14 cellular contexts compared by ENCODE assay signal in the genomic region with DNA sequence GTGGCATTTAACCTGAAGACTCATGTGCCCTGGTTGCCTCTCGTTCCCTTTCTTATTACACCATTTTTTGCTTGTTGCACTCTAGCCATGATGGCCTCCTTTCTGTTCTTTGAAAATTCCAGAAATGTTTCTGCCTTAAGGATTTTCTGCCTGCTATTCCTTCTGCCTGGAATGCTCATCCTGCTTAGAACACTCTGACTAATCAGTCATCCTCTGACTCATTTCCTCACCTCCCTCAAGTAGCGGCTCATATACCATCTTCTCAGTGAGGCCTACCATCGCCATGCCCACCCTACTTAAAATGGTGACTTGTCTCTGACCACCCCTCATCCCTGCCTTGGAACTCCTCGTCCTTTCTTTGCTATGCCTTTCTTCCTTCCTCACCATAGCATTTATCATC.
A peak's percentile ranks its signal among the peaks of the same experiment; 100 is the strongest.
DNase-seq lines count a peak whose midpoint lies in the region; ATAC-seq, FAIRE-seq and TF ChIP-seq lines count a peak whose summit lies in the region.
"Had no signal": no experiment of that assay in that cellular context is flagged by ENCODE, and none has a peak within 500 bp of the region (broad histone marks: within the 10 kb centered on the region; RNA-seq: fewer than 3 reads in every experiment).

No MANE protein-coding gene starts in this region.

- FAIRE-seq in urothelium cell line (lab: Jason Lieb, UNC) (no peak), pancreas (lab: Jason Lieb, UNC) (no peak)
- FAIRE-seq: A204.1, endometrium, K562, kidney, TTC549 had no signal

- TF ChIP-seq CTCF in MCF 10A (IDR thresholded peaks at IDR 0.05; ENCODE audit: unreplicated experiment) (no peak), breast epithelium (IDR thresholded peaks at IDR 0.05) (no peak), pancreas (IDR thresholded peaks at IDR 0.05) (no peak), CD14-positive monocyte (IDR thresholded peaks at IDR 0.05) (no peak)

- WGBS in pancreas, 2 donors, result 54 to 61% methylated on average over 4 of the region's 4 CpGs

- DNase-seq in MCF 10A (ENCODE audit: unreplicated experiment), result peak; percentile 75
- no peak for DNase-seq in breast epithelium (ENCODE audit: low spot score in 2 of 2)
- peak; percentile 82 for DNase-seq in amniotic epithelial cell (ENCODE audit: low read depth)
- DNase-seq in glomerular endothelial cell (ENCODE audit: extremely low read depth, low read depth, low spot score), result peak; percentile 54
- peak; percentile 42 for DNase-seq in urothelium cell line (ENCODE audit: low spot score)
- no peak for DNase-seq in left ventricle myocardium superior
- no peak for DNase-seq in pancreas
- no peak for DNase-seq in CD14-positive monocyte (ENCODE audit: low spot score)
- DNase-seq: aorta, kidney had no signal

- H3K4me3 Mint-ChIP-seq in MCF 10A (ENCODE audit: unreplicated experiment), result no peak overlapping the region
- H3K4me3 Mint-ChIP-seq in CD14-positive monocyte, result no peak overlapping the region

- H3K36me3 ChIP-seq in breast epithelium (no peaks in the 10 kb centered on the region), pancreas (no peaks in the 10 kb centered on the region)

- no peak for ATAC-seq in left ventricle myocardium superior
- no peak for ATAC-seq in pancreas
- ATAC-seq: K562 had no signal

- H3K27ac Mint-ChIP-seq in MCF 10A (ENCODE audit: low read depth, unreplicated experiment), result peak overlapping the region; percentile 6
- no peak overlapping the region for H3K27ac Mint-ChIP-seq in CD14-positive monocyte

- H3K36me3 Mint-ChIP-seq in MCF 10A (ENCODE audit: insufficient read depth, unreplicated experiment), result no peaks in the 10 kb centered on the region
- H3K36me3 Mint-ChIP-seq in CD14-positive monocyte, result no peaks in the 10 kb centered on the region

- H3K27ac ChIP-seq in breast epithelium, result no peak overlapping the region
- no peak overlapping the region for H3K27ac ChIP-seq in pancreas

- H3K27me3 ChIP-seq in breast epithelium, result no peaks in the 10 kb centered on the region
- H3K27me3 ChIP-seq in pancreas, result no peaks in the 10 kb centered on the region

- CTCF ChIA-PET in MCF 10A (lab: Yijun Ruan, JAX), result interaction anchor here (0.6 kb wide), 1 partner anchor 13 kb away, joined by 4 read pairs; no protein-coding TSS in a partner anchor

- H3K4me1 ChIP-seq in breast epithelium, result no peaks in the 10 kb centered on the region
- H3K4me1 ChIP-seq in pancreas, result no peaks in the 10 kb centered on the region

- POLR2A ChIA-PET in MCF 10A (lab: Yijun Ruan, JAX), result interaction anchor here (1.6 kb wide), 1 partner anchor 10 kb away, joined by 9 read pairs; no protein-coding TSS in a partner anchor

- no peak for TF ChIP-seq POLR2A in breast epithelium (IDR thresholded peaks at IDR 0.05)

- intact Hi-C loops in MCF 10A (cut with micrococcal nuclease), result no loop called here
- intact Hi-C loops in breast epithelium (cut with DNase I; ENCODE audit: low total_unique reads), result loop anchor here (5.0 kb wide), 1 partner anchor 820 kb away; no protein-coding TSS in a partner anchor
- intact Hi-C loops in left ventricle myocardium superior (cut with micrococcal nuclease), result no loop called here
- intact Hi-C loops in pancreas (cut with DNase I), result no loop called here
- intact Hi-C loops in CD14-positive monocyte (cut with micrococcal nuclease), result no loop called here

- H3K4me3 ChIP-seq in breast epithelium (no peak overlapping the region), pancreas (no peak overlapping the region)
- H3K4me3 ChIP-seq: K562 had no signal

- H3K4me1 Mint-ChIP-seq in MCF 10A (ENCODE audit: insufficient read depth, unreplicated experiment) (peaks cover 30% of the 10 kb centered on the region), CD14-positive monocyte (no peaks in the 10 kb centered on the region)

- H3K27me3 Mint-ChIP-seq in MCF 10A (ENCODE audit: insufficient read depth, unreplicated experiment) (no peaks in the 10 kb centered on the region), CD14-positive monocyte (ENCODE audit: low read depth in 3 of 3) (peaks cover 0 to 4% (median 0%) of the 10 kb centered on the region in 3 donors)

- no TSS peak for BruUV-seq in MCF 10A (replicated peaks; lab: Mats Ljungman, UMichigan)

- H3K9me3 Mint-ChIP-seq in MCF 10A (ENCODE audit: unreplicated experiment) (peaks cover 8% of the 10 kb centered on the region), CD14-positive monocyte (peaks cover 0 to 2% (median 0%) of the 10 kb centered on the region in 7 donors)

- H3K9me3 ChIP-seq in breast epithelium (no peaks in the 10 kb centered on the region), pancreas (no peaks in the 10 kb centered on the region)

Comparison
In these comparisons a context has a peak if more than half of its experiments do, and no peak if none do; other contexts are left out.
1. DNase-seq: peak in MCF 10A (single experiment), amniotic epithelial cell (single experiment), glomerular endothelial cell (single experiment) and urothelium cell line (single experiment); none in breast epithelium (0 of 2), left ventricle myocardium superior (single experiment), pancreas (0 of 6) and CD14-positive monocyte (single experiment).